In genomic region chr4:137454767-137455166, GRCh38 we compare ENCODE assay signal across 17 cellular contexts.
DNase-seq lines count a peak whose midpoint lies in the region; ATAC-seq and TF ChIP-seq lines count a peak whose summit lies in the region.
"Had no signal": no experiment of that assay in that cellular context is flagged by ENCODE, and none has a peak within 500 bp of the region (broad histone marks: within the 10 kb centered on the region; RNA-seq: fewer than 3 reads in every experiment).

No MANE protein-coding gene starts in this region.

- H3K27me3 Mint-ChIP-seq in endodermal cell (ENCODE audit: insufficient read depth) = no peaks in the 10 kb centered on the region
- H3K27me3 Mint-ChIP-seq in activated T-helper 17 cell treated with anti-CD3 and anti-CD28 coated beads, Interleukin-2, amount 50 U/mL, for 72 hours = no peaks in the 10 kb centered on the region
- H3K27me3 Mint-ChIP-seq: CD4-positive, alpha-beta T cell had no signal

- peaks cover 3% of the 10 kb centered on the region for H3K36me3 Mint-ChIP-seq in endodermal cell (ENCODE audit: low read depth)
- no peaks in the 10 kb centered on the region for H3K36me3 Mint-ChIP-seq in activated T-helper 17 cell treated with anti-CD3 and anti-CD28 coated beads, Interleukin-2, amount 50 U/mL, for 72 hours (ENCODE audit: low read depth)

- H3K4me1 Mint-ChIP-seq in endodermal cell = peaks cover 14% of the 10 kb centered on the region
- H3K4me1 Mint-ChIP-seq in activated T-helper 17 cell treated with anti-CD3 and anti-CD28 coated beads, Interleukin-2, amount 50 U/mL, for 72 hours = no peaks in the 10 kb centered on the region

- H3K9me3 Mint-ChIP-seq in endodermal cell = peaks cover 8% of the 10 kb centered on the region
- peaks cover 11% of the 10 kb centered on the region for H3K9me3 Mint-ChIP-seq in activated T-helper 17 cell treated with anti-CD3 and anti-CD28 coated beads, Interleukin-2, amount 50 U/mL, for 72 hours

- DNase-seq in DMS53 (lab: John Stamatoyannopoulos, UW) (peak; percentile 29), DMS53 treated with DMSO at 0.1 percent for 48 hours (lab: John Stamatoyannopoulos, UW; ENCODE audit: unreplicated experiment) (no peak), endodermal cell (peak; percentile 60), islet precursor cell (peak; percentile 63), H7 (no peak)
- DNase-seq: AML-193; Caco-2; CD4-positive, alpha-beta T cell; DMS79 treated with DMSO at 0.1 percent for 48 hours; GM23248; H9 had no signal

- H3K27ac Mint-ChIP-seq in endodermal cell = peak overlapping the region; percentile 44
- no peak overlapping the region for H3K27ac Mint-ChIP-seq in activated T-helper 17 cell treated with anti-CD3 and anti-CD28 coated beads, Interleukin-2, amount 50 U/mL, for 72 hours
- H3K27ac Mint-ChIP-seq: CD4-positive, alpha-beta T cell; H9 had no signal

- H3K4me3 Mint-ChIP-seq in endodermal cell = no peak overlapping the region
- no peak overlapping the region for H3K4me3 Mint-ChIP-seq in activated T-helper 17 cell treated with anti-CD3 and anti-CD28 coated beads, Interleukin-2, amount 50 U/mL, for 72 hours
- H3K4me3 Mint-ChIP-seq: CD4-positive, alpha-beta T cell; H9 had no signal

- H3K27ac ChIP-seq in endodermal cell (ENCODE audit: low read depth, low read length) = no peak overlapping the region
- H3K27ac ChIP-seq: 22Rv1, A549, C4-2B, GM23248 had no signal

- H3K36me3 ChIP-seq in endodermal cell (ENCODE audit: control insufficient read depth, insufficient read depth, low read length) (no peaks in the 10 kb centered on the region), H7 (replicated peaks; ENCODE audit: control insufficient read depth, insufficient read depth, low read length) (no peaks in the 10 kb centered on the region)

- H3K27me3 ChIP-seq in endodermal cell (ENCODE audit: control insufficient read depth, insufficient read depth, low read length, poor library complexity, severe bottlenecking) (no peaks in the 10 kb centered on the region), H7 (ENCODE audit: control insufficient read depth, insufficient read depth, low read length) (no peaks in the 10 kb centered on the region)

- ATAC-seq in activated T-helper 17 cell treated with anti-CD3 and anti-CD28 coated beads, Interleukin-2, amount 50 U/mL, for 72 hours (replicated peaks) = no peak
- no peak for ATAC-seq in GM18517 (IDR thresholded peaks at IDR 0.05; ENCODE audit: unreplicated experiment)
- ATAC-seq: A549, GM12878 had no signal

- H3K4me1 ChIP-seq in endodermal cell (ENCODE audit: control insufficient read depth, insufficient read depth, low read length) = no peaks in the 10 kb centered on the region
- H3K4me1 ChIP-seq: A549, Caco-2 had no signal

- peak; percentile 20 for TF ChIP-seq CTCF in endodermal cell (conservative IDR thresholded peaks at IDR 0.05)

- H3K9ac ChIP-seq in endodermal cell (ENCODE audit: extremely low read depth, low read length, poor library complexity, severe bottlenecking) = no peak overlapping the region
- H3K9ac ChIP-seq: GM23248 had no signal

- H3K4me3 ChIP-seq in endodermal cell (ENCODE audit: low read length) (no peak overlapping the region), H7 (ENCODE audit: insufficient read depth, low read depth, low read length) (no peak overlapping the region)
- H3K4me3 ChIP-seq: A549, GM12878, GM23248 had no signal

- no peaks in the 10 kb centered on the region for H3K9me3 ChIP-seq in endodermal cell (ENCODE audit: control insufficient read depth, low read length)
- H3K9me3 ChIP-seq: A549, Caco-2 had no signal

Comparison
In these comparisons a context has a peak if more than half of its experiments do, and no peak if none do; other contexts are left out.
1. DNase-seq: peak in DMS53 (single experiment), endodermal cell (single experiment) and islet precursor cell (single experiment); none in DMS53 treated with DMSO at 0.1 percent for 48 hours (single experiment) and H7 (single experiment).